ENCODE assay signal across 1 cellular context in genomic region chr18:13614701-13615288, GRCh38.
TF ChIP-seq lines count a peak whose summit lies in the region.

No MANE protein-coding gene starts in this region.

TF ChIP-seq in GM12878, 131 proteins besides CTCF, POLR2A, EP300 and RAD21 (continued from another document and continues in another):
- TF ChIP-seq ZBTB40 (IDR thresholded peaks at IDR 0.05; ENCODE audit: borderline replicate concordance) = no peak
- TF ChIP-seq ZBTB11 (CRISPR knock-in tag; IDR thresholded peaks at IDR 0.05) = no peak
- TF ChIP-seq GATAD2B (conservative IDR thresholded peaks at IDR 0.05; ENCODE audit: low read depth) = peak; percentile 46; the same call in 1 of the 2 replicates
- TF ChIP-seq RUNX3 (IDR thresholded peaks at IDR 0.05; ENCODE audit: low read length) = no peak
- TF ChIP-seq ETV6 (conservative IDR thresholded peaks at IDR 0.05 in 1 of 2, IDR thresholded peaks at IDR 0.05 in 1 of 2; ENCODE audit: borderline replicate concordance in 1 of 2, low read depth in 1 of 2) = peak in 1 of 2 experiments; percentile 69; a peak in 2 of 4 replicates
- no peak for TF ChIP-seq HDAC6 (IDR thresholded peaks at IDR 0.05; ENCODE audit: unreplicated experiment)
- TF ChIP-seq SMAD5 (IDR thresholded peaks at IDR 0.05; ENCODE audit: low read depth) = 0 out of 2 replicates have a peak, but pooled peaks have one; percentile 24
- TF ChIP-seq HDGF (IDR thresholded peaks at IDR 0.05) = 0 out of 2 replicates have a peak, but pooled peaks have one; percentile 73
- TF ChIP-seq NR2F1 (conservative IDR thresholded peaks at IDR 0.05) = 0 out of 2 replicates have a peak, but pooled peaks have one; percentile 16
- TF ChIP-seq CHD1 (IDR thresholded peaks at IDR 0.05; ENCODE audit: low read depth, low read length) = 0 out of 2 replicates have a peak, but pooled peaks have one; percentile 27
- no peak for TF ChIP-seq E2F8 (IDR thresholded peaks at IDR 0.05; ENCODE audit: low read depth, partially characterized antibody)
- no peak for TF ChIP-seq RBBP5 (conservative IDR thresholded peaks at IDR 0.05)
- TF ChIP-seq ZNF592 (IDR thresholded peaks at IDR 0.05) = 0 out of 2 replicates have a peak, but pooled peaks have one; percentile 59
- TF ChIP-seq SMARCA5 (IDR thresholded peaks at IDR 0.05) = 0 out of 2 replicates have a peak, but pooled peaks have one; percentile 13
- peak in 1 of 2 experiments; percentile 57; a peak in 2 of 4 replicates for TF ChIP-seq BHLHE40 (IDR thresholded peaks at IDR 0.05; ENCODE audit: borderline replicate concordance in 1 of 2, low read depth in 2 of 2, low read length in 1 of 2)
- TF ChIP-seq IKZF1 (conservative IDR thresholded peaks at IDR 0.05) = peak; percentile 35; the same call in 1 of the 2 replicates
- no peak for TF ChIP-seq GABPA (IDR thresholded peaks at IDR 0.05; ENCODE audit: low read depth)
- TF ChIP-seq MLLT1 (IDR thresholded peaks at IDR 0.05) = peak; percentile 54; the same call in 1 of the 2 replicates
- peak; percentile 61; the same call in 1 of the 2 replicates for TF ChIP-seq MXI1 (IDR thresholded peaks at IDR 0.05; ENCODE audit: low read depth, low read length)
- peak; percentile 96 for TF ChIP-seq ZNF687 (IDR thresholded peaks at IDR 0.05)
- TF ChIP-seq EGR1 (IDR thresholded peaks at IDR 0.05; ENCODE audit: borderline replicate concordance in 1 of 2, low read depth in 2 of 2, low read length in 2 of 2) = peak in 1 of 2 experiments; percentile 64; a peak in 2 of 3 replicates
- 0 out of 2 replicates have a peak, but pooled peaks have one; percentile 33 for TF ChIP-seq TCF12 (IDR thresholded peaks at IDR 0.05; ENCODE audit: low read depth, low read length)
- no peak for TF ChIP-seq BCLAF1 (IDR thresholded peaks at IDR 0.05)
- TF ChIP-seq ELK1 (IDR thresholded peaks at IDR 0.05; ENCODE audit: low read depth, low read length) = no peak
- TF ChIP-seq SUPT20H (IDR thresholded peaks at IDR 0.05; ENCODE audit: borderline replicate concordance, control insufficient read depth, low read depth, low read length) = no peak
- TF ChIP-seq POLR2AphosphoS2 (IDR thresholded peaks at IDR 0.05; ENCODE audit: low read depth, low read length) = peak; percentile 91; the same call in 1 of the 2 replicates
